In the genomic region with DNA sequence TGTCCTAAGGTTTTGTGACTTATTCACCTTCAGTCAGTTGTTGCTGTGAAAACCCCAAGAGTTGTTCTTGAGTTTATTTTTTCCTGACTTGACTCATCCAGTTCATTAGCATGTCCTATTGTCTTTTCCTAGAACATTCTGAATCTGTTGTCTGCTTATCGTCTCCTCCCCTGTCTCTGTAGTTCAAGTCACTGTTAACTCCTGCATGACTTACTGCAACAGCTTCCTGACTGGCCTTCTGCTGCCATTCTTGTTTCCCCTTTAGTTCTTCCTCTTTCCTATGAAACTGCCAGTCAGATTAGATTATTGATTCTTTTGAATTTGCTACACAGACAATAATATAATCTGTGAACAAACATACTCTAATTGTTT, we compare ENCODE assay signal across 8 cellular contexts.
DNase-seq lines count a peak whose midpoint lies in the region; ATAC-seq and TF ChIP-seq lines count a peak whose summit lies in the region.

No MANE protein-coding gene starts in this region.

- H3K27ac ChIP-seq in A673 (ENCODE audit: low read depth, low read length, poor library complexity, severe bottlenecking) (no peak overlapping the region), skin epidermis (peak overlapping the region in 16 of 21 experiments; percentile 1 to 78 (median 62))

- TF ChIP-seq CTCF in A673 (conservative IDR thresholded peaks at IDR 0.05; ENCODE audit: low read depth, low read length) (no peak), GM20000 (IDR thresholded peaks at IDR 0.05; ENCODE audit: extremely low read depth, missing control alignments) (no peak), fibroblast of the aortic adventitia (IDR thresholded peaks at IDR 0.05; ENCODE audit: insufficient read depth, low read length) (no peak)

- H3K4me1 ChIP-seq in A673 (ENCODE audit: insufficient read depth, low read length, poor library complexity, severe bottlenecking), result no peaks in the 10 kb centered on the region

- no peaks in the 10 kb centered on the region for H3K27me3 ChIP-seq in A673 (replicated peaks; ENCODE audit: insufficient read depth, low read depth, low read length, poor library complexity)

- CTCF ChIA-PET in A673 (lab: Charles Lee), result no interaction called here

- peaks cover 2% of the 10 kb centered on the region for H3K36me3 ChIP-seq in A673 (ENCODE audit: insufficient read depth, low read length, poor library complexity, severe bottlenecking)

- intact Hi-C loops in A673 (cut with micrococcal nuclease; ENCODE audit: unreplicated experiment), result no loop called here

- no TSS peak for BruUV-seq in A673 (replicated peaks; lab: Mats Ljungman, UMichigan)

- no peak for ATAC-seq in GM19467 (IDR thresholded peaks at IDR 0.05; ENCODE audit: unreplicated experiment)

- H3K4me3 ChIP-seq in A673 (ENCODE audit: low read depth, low read length, poor library complexity, severe bottlenecking) (no peak overlapping the region), fibroblast of the aortic adventitia (ENCODE audit: low read depth, low read length) (no peak overlapping the region), skin epidermis (no peak overlapping the region)

- POLR2A ChIA-PET in A673 (lab: Charles Lee; ENCODE audit: low non-redundant PET), result no interaction called here

- peaks cover 17% of the 10 kb centered on the region for H3K9me3 ChIP-seq in A673 (ENCODE audit: low read depth, low read length, poor library complexity, severe bottlenecking)

- DNase-seq in A673 (ENCODE audit: low spot score) (peak; percentile 14), GM20000 (ENCODE audit: low spot score) (peak; percentile 22), OCI-M1 (lab: John Stamatoyannopoulos, UW) (peak; percentile 85), fibroblast of the aortic adventitia (ENCODE audit: low read depth) (peak; percentile 72), NCI-H446 (lab: John Stamatoyannopoulos, UW) (no peak), amniotic stem cell (lab: John Stamatoyannopoulos, UW) (no peak)

Comparison
In these comparisons a context has a peak if more than half of its experiments do, and no peak if none do; other contexts are left out.
1. DNase-seq: peak in A673 (single experiment), GM20000 (single experiment), OCI-M1 (single experiment) and fibroblast of the aortic adventitia (single experiment); none in NCI-H446 (0 of 2) and amniotic stem cell (single experiment).